ENCODE assay signal across 10 cellular contexts in genomic region chr20:17936306-17936790, GRCh38. TPM values are rescaled to one million over a fixed set of nuclear protein-coding genes. Genes with fewer than 3 reads are reported as not detected.
DNase-seq lines count a peak whose midpoint lies in the region; ATAC-seq and TF ChIP-seq lines count a peak whose summit lies in the region.
"Had no signal": no experiment of that assay in that cellular context is flagged by ENCODE, and none has a peak within 500 bp of the region (broad histone marks: within the 10 kb centered on the region; RNA-seq: fewer than 3 reads in every experiment).

No MANE protein-coding gene starts in this region.

- no peak overlapping the region for H3K4me3 Mint-ChIP-seq in activated T-helper 2 cell treated with anti-CD3 and anti-CD28 coated beads, Interferon-gamma antibody, Interleukin-2, Interleukin-4, amounts not matched to agents 10 μg/mL and 5 μg/mL and 100 μg/mL, durations not matched to agents 14 hours and 24 hours and 36 hours (ENCODE audit: low read depth)
- H3K4me3 Mint-ChIP-seq: activated naive CD8-positive, alpha-beta T cell had no signal

- H3K27ac ChIP-seq in gastroesophageal sphincter: peak overlapping the region; percentile 41 to 77 (median 68)

- no peak for TF ChIP-seq CTCF in gastroesophageal sphincter (IDR thresholded peaks at IDR 0.05)

- H3K27me3 Mint-ChIP-seq in activated T-helper 2 cell treated with anti-CD3 and anti-CD28 coated beads, Interferon-gamma antibody, Interleukin-2, Interleukin-4, amounts not matched to agents 10 μg/mL and 5 μg/mL and 100 μg/mL, durations not matched to agents 14 hours and 24 hours and 36 hours (ENCODE audit: low read depth): no peaks in the 10 kb centered on the region
- H3K27me3 Mint-ChIP-seq: activated naive CD8-positive, alpha-beta T cell had no signal

- H3K36me3 ChIP-seq in adipocyte (ENCODE audit: control insufficient read depth, insufficient read depth, low read length, severe bottlenecking): peaks cover 13% of the 10 kb centered on the region
- peaks cover 0 to 11% of the 10 kb centered on the region in 2 donors for H3K36me3 ChIP-seq in gastroesophageal sphincter
- H3K36me3 ChIP-seq in H7 (replicated peaks; ENCODE audit: control insufficient read depth, insufficient read depth, low read length): peaks cover 1% of the 10 kb centered on the region; the same call in 1 of the 2 replicates

- H3K36me3 Mint-ChIP-seq in activated T-helper 2 cell treated with anti-CD3 and anti-CD28 coated beads, Interferon-gamma antibody, Interleukin-2, Interleukin-4, amounts not matched to agents 10 μg/mL and 5 μg/mL and 100 μg/mL, durations not matched to agents 14 hours and 24 hours and 36 hours (ENCODE audit: low read depth): peaks cover 14% of the 10 kb centered on the region
- H3K36me3 Mint-ChIP-seq: activated naive CD8-positive, alpha-beta T cell had no signal

- TF ChIP-seq EP300 in gastroesophageal sphincter (IDR thresholded peaks at IDR 0.05): no peak

- peaks cover 17% of the 10 kb centered on the region for H3K4me1 Mint-ChIP-seq in activated T-helper 2 cell treated with anti-CD3 and anti-CD28 coated beads, Interferon-gamma antibody, Interleukin-2, Interleukin-4, amounts not matched to agents 10 μg/mL and 5 μg/mL and 100 μg/mL, durations not matched to agents 14 hours and 24 hours and 36 hours (ENCODE audit: low read depth)

- ATAC-seq in gastroesophageal sphincter: peak; percentile 11
- ATAC-seq in sciatic nerve: peak; percentile 12

- intact Hi-C loops in sciatic nerve (cut with DNase I): no loop called here
- intact Hi-C loops in activated T-helper 2 cell treated with anti-CD3 and anti-CD28 coated beads, Interferon-gamma antibody, Interleukin-2, Interleukin-4, amounts not matched to agents 10 μg/mL and 5 μg/mL and 100 μg/mL, durations not matched to agents 14 hours and 24 hours and 36 hours (cut with micrococcal nuclease): loop anchor here (5.0 kb wide), 1 partner anchor 34 kb away; no protein-coding TSS in a partner anchor

- no peaks in the 10 kb centered on the region for H3K9me3 Mint-ChIP-seq in activated T-helper 2 cell treated with anti-CD3 and anti-CD28 coated beads, Interferon-gamma antibody, Interleukin-2, Interleukin-4, amounts not matched to agents 10 μg/mL and 5 μg/mL and 100 μg/mL, durations not matched to agents 14 hours and 24 hours and 36 hours

- H3K27me3 ChIP-seq in adipocyte (replicated peaks; ENCODE audit: control insufficient read depth, insufficient read depth, low read length) (no peaks in the 10 kb centered on the region), gastroesophageal sphincter (no peaks in the 10 kb centered on the region), H7 (ENCODE audit: control insufficient read depth, insufficient read depth, low read length) (peaks cover 3% of the 10 kb centered on the region)

- H3K9me3 ChIP-seq in adipocyte (ENCODE audit: control insufficient read depth, low read length) (peaks cover 3% of the 10 kb centered on the region), gastroesophageal sphincter (peaks cover 0 to 3% (median 0%) of the 10 kb centered on the region in 3 donors)

- peak overlapping the region; percentile 65 for H3K9ac ChIP-seq in adipocyte (ENCODE audit: low read length)

- DNase-seq in AG20443 (ENCODE audit: low spot score) (peak; percentile 46), adipocyte (ENCODE audit: low read depth) (no peak), sciatic nerve (ENCODE audit: low spot score) (no peak), H7 (no peak), NCI-H226 (no peak), LoVo (ENCODE audit: low spot score) (no peak)
- no peak for DNase-seq in activated T-helper 2 cell treated with anti-CD3 and anti-CD28 coated beads, Interferon-gamma antibody, Interleukin-2, Interleukin-4, amounts not matched to agents 10 μg/mL and 5 μg/mL and 100 μg/mL, durations not matched to agents 14 hours and 24 hours and 36 hours (ENCODE audit: low spot score)
- DNase-seq: RPMI8226 had no signal

- H3K4me3 ChIP-seq in adipocyte (ENCODE audit: low read length): peak overlapping the region; percentile 55
- H3K4me3 ChIP-seq in gastroesophageal sphincter: no peak overlapping the region
- no peak overlapping the region for H3K4me3 ChIP-seq in H7 (ENCODE audit: insufficient read depth, low read depth, low read length)

- no peak for TF ChIP-seq POLR2A in gastroesophageal sphincter (IDR thresholded peaks at IDR 0.05)

- H3K4me1 ChIP-seq in adipocyte (ENCODE audit: control insufficient read depth, insufficient read depth, low read length): peaks cover 42% of the 10 kb centered on the region
- H3K4me1 ChIP-seq in gastroesophageal sphincter: peaks cover 0 to 54% (median 33%) of the 10 kb centered on the region in 3 donors

- H3K27ac Mint-ChIP-seq in activated T-helper 2 cell treated with anti-CD3 and anti-CD28 coated beads, Interferon-gamma antibody, Interleukin-2, Interleukin-4, amounts not matched to agents 10 μg/mL and 5 μg/mL and 100 μg/mL, durations not matched to agents 14 hours and 24 hours and 36 hours: no peak overlapping the region
- H3K27ac Mint-ChIP-seq: activated naive CD8-positive, alpha-beta T cell had no signal

- 29 to 35% methylated on average over 6 to 8 of the region's 9 CpGs for WGBS in gastroesophageal sphincter (ENCODE audit: low coverage in 1 of 2), 2 donors

RNA-seq across cellular contexts. Expression of gene SNX5, which starts 32.2 kb away (rescaled TPM):
- total RNA-seq in gastroesophageal sphincter (10 to 100 TPM; 47.5 to 90.9 (median 70.2) TPM), sciatic nerve (85.3 TPM)
- total RNA-seq in H7 (2014; rRNA removed; shearing (Covaris generic)): 134 and 163 TPM in 2 replicates
- total RNA-seq in activated T-helper 2 cell treated with anti-CD3 and anti-CD28 coated beads, Interferon-gamma antibody, Interleukin-2, Interleukin-4, amounts not matched to agents 10 μg/mL and 5 μg/mL and 100 μg/mL, durations not matched to agents 14 hours and 24 hours and 36 hours: 225 and 231 TPM in 2 replicates

RNA-seq across cellular contexts. Expression of gene MGME1, which starts 32.5 kb away (rescaled TPM):
- total RNA-seq in gastroesophageal sphincter (10 to 100 TPM in 2 of 4 donors, 1 to 10 TPM in 2; 6.3 to 13.5 (median 9.9) TPM), sciatic nerve (8.7 TPM)
- 35.5 and 42.1 TPM in 2 replicates for total RNA-seq in H7 (2014; rRNA removed; shearing (Covaris generic))
- total RNA-seq in activated T-helper 2 cell treated with anti-CD3 and anti-CD28 coated beads, Interferon-gamma antibody, Interleukin-2, Interleukin-4, amounts not matched to agents 10 μg/mL and 5 μg/mL and 100 μg/mL, durations not matched to agents 14 hours and 24 hours and 36 hours: 30.0 and 33.0 TPM in 2 replicates
